In genomic region chr7:8149222-8149621, GRCh38 we compare ENCODE assay signal across 14 cellular contexts.
DNase-seq lines count a peak whose midpoint lies in the region; ATAC-seq and TF ChIP-seq lines count a peak whose summit lies in the region.
"Had no signal": no experiment of that assay in that cellular context is flagged by ENCODE, and none has a peak within 500 bp of the region (broad histone marks: within the 10 kb centered on the region; RNA-seq: fewer than 3 reads in every experiment).

No MANE protein-coding gene starts in this region.

- H3K27me3 Mint-ChIP-seq in CD14-positive monocyte (ENCODE audit: low read depth in 3 of 3) (peaks cover 0 to 4% (median 2%) of the 10 kb centered on the region in 3 donors), chondrocyte (ENCODE audit: low read depth) (no peaks in the 10 kb centered on the region)
- H3K27me3 Mint-ChIP-seq: activated naive CD8-positive, alpha-beta T cell treated with anti-CD3 and anti-CD28 coated beads for 36 hours had no signal

- intact Hi-C loops in CD14-positive monocyte (cut with micrococcal nuclease), result no loop called here

- H3K4me3 Mint-ChIP-seq in CD14-positive monocyte, result peak overlapping the region; percentile 4 to 39
- no peak overlapping the region for H3K4me3 Mint-ChIP-seq in chondrocyte (ENCODE audit: unreplicated experiment)
- H3K4me3 Mint-ChIP-seq: activated naive CD8-positive, alpha-beta T cell treated with anti-CD3 and anti-CD28 coated beads for 36 hours; neural crest cell had no signal

- H3K4me3 ChIP-seq in choroid plexus epithelial cell (ENCODE audit: low read depth, low read length), result no peak overlapping the region
- H3K4me3 ChIP-seq: gastrocnemius medialis had no signal

- DNase-seq in CD14-positive monocyte (ENCODE audit: low spot score) (no peak), choroid plexus epithelial cell (ENCODE audit: low read depth) (peak; percentile 1), SW 1271 (lab: John Stamatoyannopoulos, UW) (no peak), chondrocyte (ENCODE audit: low spot score) (no peak)
- DNase-seq: activated naive CD8-positive, alpha-beta T cell treated with anti-CD3 and anti-CD28 coated beads for 36 hours; DMS53; gastrocnemius medialis; HCEC 1CT; NCI-H1105 treated with DMSO at 0.1 percent for 48 hours had no signal

- peaks cover 26% of the 10 kb centered on the region for H3K4me1 Mint-ChIP-seq in CD14-positive monocyte
- peaks cover 2% of the 10 kb centered on the region for H3K4me1 Mint-ChIP-seq in chondrocyte (ENCODE audit: low read depth)

- H3K27ac Mint-ChIP-seq in CD14-positive monocyte (peak overlapping the region in 4 of 7 donors; percentile 7 to 49 (median 36)), chondrocyte (ENCODE audit: unreplicated experiment) (no peak overlapping the region)
- H3K27ac Mint-ChIP-seq: activated naive CD8-positive, alpha-beta T cell treated with anti-CD3 and anti-CD28 coated beads for 36 hours had no signal

- H3K36me3 Mint-ChIP-seq in CD14-positive monocyte (peaks cover 3 to 4% of the 10 kb centered on the region in 2 donors), chondrocyte (ENCODE audit: low read depth) (peaks cover 3% of the 10 kb centered on the region)

- no peak for TF ChIP-seq CTCF in CD14-positive monocyte (IDR thresholded peaks at IDR 0.05)
- TF ChIP-seq CTCF in choroid plexus epithelial cell (conservative IDR thresholded peaks at IDR 0.05; ENCODE audit: low read depth, low read length), result no peak
- no peak for TF ChIP-seq CTCF in chondrocyte (IDR thresholded peaks at IDR 0.05)

- H3K9me3 Mint-ChIP-seq in CD14-positive monocyte (peaks cover 0 to 4% (median 2%) of the 10 kb centered on the region in 7 donors), chondrocyte (ENCODE audit: low read depth) (no peaks in the 10 kb centered on the region)
- H3K9me3 Mint-ChIP-seq: activated naive CD8-positive, alpha-beta T cell treated with anti-CD3 and anti-CD28 coated beads for 36 hours had no signal

- ATAC-seq in GM18907 (IDR thresholded peaks at IDR 0.05; ENCODE audit: unreplicated experiment) (peak; percentile 79), HG03108 (IDR thresholded peaks at IDR 0.05; ENCODE audit: unreplicated experiment) (peak; percentile 76), HG03135 (IDR thresholded peaks at IDR 0.05; ENCODE audit: unreplicated experiment) (no peak), HG03469 (IDR thresholded peaks at IDR 0.05; ENCODE audit: unreplicated experiment) (no peak)
- ATAC-seq: gastrocnemius medialis had no signal

Comparison
In these comparisons a context has a peak if more than half of its experiments do, and no peak if none do; other contexts are left out.
1. ATAC-seq: peak in GM18907 (single experiment) and HG03108 (single experiment); none in HG03135 (single experiment) and HG03469 (single experiment).